Comparison of ENCODE assay signal across 8 cellular contexts in genomic region chr12:132710422-132711168, GRCh38. TPM values are rescaled to one million over a fixed set of nuclear protein-coding genes. Genes with fewer than 3 reads are reported as not detected.
A peak's percentile ranks its signal among the peaks of the same experiment; 100 is the strongest.
DNase-seq lines count a peak whose midpoint lies in the region; ATAC-seq and TF ChIP-seq lines count a peak whose summit lies in the region.

PGAM5 (plus strand) TSS chr12:132710842; CDS start chr12:132710877, 35 bp downstream.

- H3K9ac ChIP-seq in NT2/D1 (ENCODE audit: insufficient read length, low read depth): peak within 1 kb of the TSS; percentile 98

- no peaks in the 10 kb centered on the region for H3K27me3 ChIP-seq in NT2/D1 (ENCODE audit: insufficient read depth, insufficient read length)

- peak; percentile 84 for ATAC-seq in GM21423 (IDR thresholded peaks at IDR 0.05; ENCODE audit: unreplicated experiment)

- H3K27me3 Mint-ChIP-seq in endothelial cell (ENCODE audit: unreplicated experiment): peaks cover 17% of the 10 kb centered on the region

- no peaks in the 10 kb centered on the region for H3K9me3 ChIP-seq in NT2/D1 (ENCODE audit: insufficient read depth, low read length)

- peaks cover 2% of the 10 kb centered on the region for H3K4me1 ChIP-seq in NT2/D1 (ENCODE audit: insufficient read depth, insufficient read length)

- peaks cover 15% of the 10 kb centered on the region for H3K36me3 Mint-ChIP-seq in endothelial cell (ENCODE audit: low read depth, unreplicated experiment)

- peak within 1 kb of the TSS; percentile 98 for H3K4me3 Mint-ChIP-seq in endothelial cell (ENCODE audit: unreplicated experiment)

- peak within 1 kb of the TSS; percentile 92 for H3K27ac Mint-ChIP-seq in endothelial cell (ENCODE audit: unreplicated experiment)

- peak within 1 kb of the TSS; percentile 92 for H3K4me3 ChIP-seq in NT2/D1 (ENCODE audit: insufficient read length, low read depth)

- H3K4me1 Mint-ChIP-seq in endothelial cell (ENCODE audit: unreplicated experiment): peaks cover 8% of the 10 kb centered on the region

- peak; percentile 99 for DNase-seq in D341Med (ENCODE audit: low spot score)
- DNase-seq in HUDEP-2 (lab: John Stamatoyannopoulos, UW; ENCODE audit: unreplicated experiment in 76 of 76): peak in 70 of 76 experiments; percentile 6 to 81 (median 58)
- peak; percentile 55 for DNase-seq in NT2/D1 (ENCODE audit: low read depth, low spot score)
- peak; percentile 69 for DNase-seq in activated CD8-positive, alpha-beta memory T cell treated with anti-CD3 and anti-CD28 coated beads, Interleukin-2, amount 50 U/mL, for 1 hour (ENCODE audit: extremely low read depth)
- DNase-seq in endothelial cell (ENCODE audit: low spot score): peak; percentile 81
- DNase-seq in midbrain (lab: John Stamatoyannopoulos, UW): peak; percentile 82
- peak; percentile 83 to 87 for DNase-seq in stimulated activated CD8-positive, alpha-beta memory T cell treated with anti-CD3 and anti-CD28 coated beads, Interleukin-15, amount 100 ng/mL, for 48 hours (ENCODE audit: low read depth in 2 of 2)

- H3K36me3 ChIP-seq in NT2/D1 (ENCODE audit: insufficient read depth, insufficient read length, low read length): peaks cover 31% of the 10 kb centered on the region

- TF ChIP-seq CTCF in endothelial cell (IDR thresholded peaks at IDR 0.05; ENCODE audit: unreplicated experiment): no peak

- H3K9me3 Mint-ChIP-seq in endothelial cell (ENCODE audit: unreplicated experiment): no peaks in the 10 kb centered on the region

RNA-seq across cellular contexts. Expression of gene PGAM5, which starts in this region (rescaled TPM):
- total RNA-seq in endothelial cell (ENCODE audit: unreplicated experiment): 43.9 TPM

Comparison
In these comparisons a context has a peak if more than half of its experiments do, and no peak if none do; other contexts are left out.
1. Peak in every context shown above with its lines: DNase-seq, ATAC-seq and H3K4me3 ChIP-seq.